Comparison of ENCODE assay signal across 10 cellular contexts in the genomic region with DNA sequence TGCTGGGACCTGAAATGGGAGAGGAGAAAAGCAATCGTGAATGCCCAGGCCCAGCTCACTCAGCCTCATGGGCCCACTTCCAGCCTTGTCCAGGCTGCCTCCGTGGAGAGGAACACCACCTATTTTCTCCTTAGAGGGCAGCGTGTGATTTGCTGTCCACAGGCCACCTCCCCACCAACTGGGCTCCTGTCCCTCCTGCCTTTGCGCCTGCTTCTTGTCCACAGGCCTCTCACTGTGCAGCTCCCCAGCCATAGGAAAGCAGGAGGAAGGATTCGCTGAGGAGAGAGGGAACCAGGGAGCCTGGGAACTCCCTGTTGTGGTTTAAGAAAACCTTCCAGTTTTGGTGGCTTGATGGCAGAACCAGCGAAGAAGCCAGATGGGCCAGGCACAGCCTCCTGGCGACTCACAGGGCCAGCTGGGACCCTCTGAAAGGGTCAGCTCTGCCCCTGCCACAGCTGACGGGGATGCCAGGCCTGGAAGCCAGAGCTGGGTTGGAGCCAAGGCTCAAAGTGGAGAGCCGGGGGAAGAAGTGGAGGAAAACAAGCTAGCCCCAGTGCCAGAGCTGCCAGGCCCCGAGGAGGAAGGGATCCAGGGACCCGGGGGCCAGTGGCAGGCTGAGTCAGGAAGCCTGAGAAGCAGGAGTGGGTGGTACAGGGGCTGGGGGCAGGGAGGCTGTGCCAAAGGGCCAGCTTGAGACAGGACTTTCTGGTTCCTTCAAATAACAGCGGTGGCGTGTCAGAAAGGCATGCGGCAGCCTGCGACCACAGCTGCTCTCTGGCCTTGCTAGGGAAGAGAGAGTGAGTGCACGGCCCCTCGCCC. TPM values are rescaled to one million over a fixed set of nuclear protein-coding genes. Genes with fewer than 3 reads are reported as not detected.
DNase-seq lines count a peak whose midpoint lies in the region; ATAC-seq and TF ChIP-seq lines count a peak whose summit lies in the region.
"Had no signal": no experiment of that assay in that cellular context is flagged by ENCODE, and none has a peak within 500 bp of the region (broad histone marks: within the 10 kb centered on the region; RNA-seq: fewer than 3 reads in every experiment).

No MANE protein-coding gene starts in this region.

- H2BK15ac ChIP-seq in mesendoderm (replicated peaks; ENCODE audit: low read depth): no peak overlapping the region

- H2AK5ac ChIP-seq in mesendoderm (ENCODE audit: low read length): no peak overlapping the region

- no peaks in the 10 kb centered on the region for H3K27me3 Mint-ChIP-seq in activated CD4-positive, alpha-beta T cell treated with anti-CD3 and anti-CD28 coated beads, Interleukin-2, amount 10 ng/mL, durations not matched to agents 24 days and 14 days
- H3K27me3 Mint-ChIP-seq in central memory CD8-positive, alpha-beta T cell: no peaks in the 10 kb centered on the region
- H3K27me3 Mint-ChIP-seq in type B pancreatic cell: no peaks in the 10 kb centered on the region

- TF ChIP-seq CTCF in type B pancreatic cell (conservative IDR thresholded peaks at IDR 0.05): no peak

- ATAC-seq in central memory CD8-positive, alpha-beta T cell (replicated peaks; ENCODE audit: extremely low read depth, poor library complexity, severe bottlenecking): no peak

- peaks cover 5% of the 10 kb centered on the region for H3K36me3 ChIP-seq in mesendoderm (ENCODE audit: control insufficient read depth, insufficient read depth, low read length)

- peaks cover 2% of the 10 kb centered on the region for H3K79me2 ChIP-seq in mesendoderm (ENCODE audit: control insufficient read depth, insufficient read depth, low read length)

- no peaks in the 10 kb centered on the region for H3K27me3 ChIP-seq in mesendoderm (ENCODE audit: insufficient read depth, low read length, poor library complexity)

- no peak overlapping the region for H3K9ac ChIP-seq in mesendoderm (ENCODE audit: low read length)

- no peak overlapping the region for H3K27ac ChIP-seq in mesendoderm (ENCODE audit: low read depth, low read length)

- H3K56ac ChIP-seq in mesendoderm (ENCODE audit: low read length): no peak overlapping the region

- intact Hi-C loops in activated CD4-positive, alpha-beta T cell treated with anti-CD3 and anti-CD28 coated beads, Interleukin-2, amount 10 ng/mL, durations not matched to agents 24 days and 14 days (cut with micrococcal nuclease): loop anchor here (10.0 kb wide), 1 partner anchor 1102 kb away; a partner anchor contains a TSS

- no peak for DNase-seq in activated CD4-positive, alpha-beta T cell treated with anti-CD3 and anti-CD28 coated beads, Interleukin-2, amount 10 ng/mL, durations not matched to agents 24 days and 14 days
- DNase-seq in activated CD4-positive, alpha-beta T cell treated with anti-CD3 and anti-CD28 coated beads for 48 hours: no peak
- no peak for DNase-seq in central memory CD8-positive, alpha-beta T cell (ENCODE audit: low spot score in 2 of 2)
- DNase-seq in medulla oblongata (ENCODE audit: extremely low spot score) (peak; percentile 74), type B pancreatic cell (ENCODE audit: extremely low spot score, unreplicated experiment) (no peak), mesendoderm (no peak), COR-L47 (lab: John Stamatoyannopoulos, UW) (no peak)
- no peak for DNase-seq in stimulated activated CD4-positive, alpha-beta T cell treated with anti-CD3 and anti-CD28 coated beads, Interleukin-1b, Interleukin-23, amount 100 ng/mL, for 48 hours
- DNase-seq: activated CD4-positive, alpha-beta T cell treated with anti-CD3 and anti-CD28 coated beads for 4 hours had no signal

- no peak overlapping the region for H4K5ac ChIP-seq in mesendoderm (ENCODE audit: low read length)

- H3K27ac Mint-ChIP-seq in activated CD4-positive, alpha-beta T cell treated with anti-CD3 and anti-CD28 coated beads, Interleukin-2, amount 10 ng/mL, durations not matched to agents 24 days and 14 days: peak overlapping the region; percentile 41
- H3K27ac Mint-ChIP-seq in central memory CD8-positive, alpha-beta T cell (ENCODE audit: low read depth): peak overlapping the region; percentile 90
- H3K27ac Mint-ChIP-seq in type B pancreatic cell: peak overlapping the region; percentile 98

- H2BK5ac ChIP-seq in mesendoderm (ENCODE audit: low read length): no peak overlapping the region

- H3K4me1 ChIP-seq in mesendoderm (ENCODE audit: control insufficient read depth, low read depth, low read length): peaks cover 4% of the 10 kb centered on the region

- peaks cover 38% of the 10 kb centered on the region for H3K36me3 Mint-ChIP-seq in activated CD4-positive, alpha-beta T cell treated with anti-CD3 and anti-CD28 coated beads, Interleukin-2, amount 10 ng/mL, durations not matched to agents 24 days and 14 days (ENCODE audit: low read depth)
- peaks cover 52% of the 10 kb centered on the region for H3K36me3 Mint-ChIP-seq in central memory CD8-positive, alpha-beta T cell (ENCODE audit: insufficient read depth)
- H3K36me3 Mint-ChIP-seq in type B pancreatic cell: peaks cover 10% of the 10 kb centered on the region

- no peak overlapping the region for H4K8ac ChIP-seq in mesendoderm (ENCODE audit: low read depth, low read length)

- no peak overlapping the region for H3K4ac ChIP-seq in mesendoderm (ENCODE audit: low read depth, low read length)

- no CpG with 5 or more reads among the region's 17 CpGs for WGBS in mesendoderm (ENCODE audit: extremely low coverage, insufficient coverage, low lambda C conversion rate)

- no peak overlapping the region for H3K23ac ChIP-seq in mesendoderm (ENCODE audit: low read length)

- H3K79me1 ChIP-seq in mesendoderm (ENCODE audit: low read length): peaks cover 6% of the 10 kb centered on the region

- no peak overlapping the region for H3K4me3 Mint-ChIP-seq in activated CD4-positive, alpha-beta T cell treated with anti-CD3 and anti-CD28 coated beads, Interleukin-2, amount 10 ng/mL, durations not matched to agents 24 days and 14 days
- peak overlapping the region; percentile 25 for H3K4me3 Mint-ChIP-seq in central memory CD8-positive, alpha-beta T cell
- H3K4me3 Mint-ChIP-seq in type B pancreatic cell: peak overlapping the region; percentile 82

- H3K4me1 Mint-ChIP-seq in activated CD4-positive, alpha-beta T cell treated with anti-CD3 and anti-CD28 coated beads, Interleukin-2, amount 10 ng/mL, durations not matched to agents 24 days and 14 days: peaks cover 38% of the 10 kb centered on the region
- peaks cover 61% of the 10 kb centered on the region for H3K4me1 Mint-ChIP-seq in central memory CD8-positive, alpha-beta T cell
- H3K4me1 Mint-ChIP-seq in type B pancreatic cell (ENCODE audit: unreplicated experiment): peaks cover 25% of the 10 kb centered on the region

- H2BK120ac ChIP-seq in mesendoderm (ENCODE audit: low read depth, low read length): no peak overlapping the region

- H3K4me2 ChIP-seq in mesendoderm (ENCODE audit: low read length): no peak overlapping the region

- no peak overlapping the region for H3K18ac ChIP-seq in mesendoderm (ENCODE audit: low read length)

- H3K9me3 Mint-ChIP-seq in activated CD4-positive, alpha-beta T cell treated with anti-CD3 and anti-CD28 coated beads, Interleukin-2, amount 10 ng/mL, durations not matched to agents 24 days and 14 days: no peaks in the 10 kb centered on the region
- no peaks in the 10 kb centered on the region for H3K9me3 Mint-ChIP-seq in central memory CD8-positive, alpha-beta T cell
- no peaks in the 10 kb centered on the region for H3K9me3 Mint-ChIP-seq in type B pancreatic cell

- H3K4me3 ChIP-seq in mesendoderm (ENCODE audit: low read length): no peak overlapping the region

RNA-seq across cellular contexts. Expression of a gene that starts 9.9 kb away (rescaled TPM):
- total RNA-seq in activated CD4-positive, alpha-beta T cell treated with anti-CD3 and anti-CD28 coated beads, Interleukin-2, amount 10 ng/mL, durations not matched to agents 24 days and 14 days: 62.6 and 63.1 TPM in 2 replicates
- total RNA-seq in type B pancreatic cell (ENCODE audit: low replicate concordance): 94.5 and 303 TPM in 2 replicates
- 20.7 TPM for polyA plus RNA-seq in mesendoderm (2013, experiment 1 of 2)
- 17.9 TPM for polyA plus RNA-seq in mesendoderm (2013, experiment 2 of 2)
- polyA plus RNA-seq: neural cell had no signal

RNA-seq across cellular contexts. Expression of a gene that starts 12.1 kb away (rescaled TPM):
- 15.0 and 21.5 TPM in 2 replicates for total RNA-seq in activated CD4-positive, alpha-beta T cell treated with anti-CD3 and anti-CD28 coated beads, Interleukin-2, amount 10 ng/mL, durations not matched to agents 24 days and 14 days
- total RNA-seq in type B pancreatic cell (ENCODE audit: low replicate concordance): 58.4 and 66.4 TPM in 2 replicates
- 36.7 TPM for polyA plus RNA-seq in mesendoderm (2013, experiment 1 of 2)
- polyA plus RNA-seq in mesendoderm (2013, experiment 2 of 2): 36.3 TPM

RNA-seq across cellular contexts. Expression of a gene that starts 12.4 kb away (rescaled TPM):
- 85.3 and 89.0 TPM in 2 replicates for total RNA-seq in activated CD4-positive, alpha-beta T cell treated with anti-CD3 and anti-CD28 coated beads, Interleukin-2, amount 10 ng/mL, durations not matched to agents 24 days and 14 days
- total RNA-seq in type B pancreatic cell (ENCODE audit: low replicate concordance): 82.2 and 97.8 TPM in 2 replicates
- polyA plus RNA-seq in mesendoderm (2013, experiment 1 of 2): 63.9 TPM
- 62.4 TPM for polyA plus RNA-seq in mesendoderm (2013, experiment 2 of 2)

RNA-seq across cellular contexts. Expression of a gene that starts 21.6 kb away (rescaled TPM):
- 0.40 and 0.68 TPM in 2 replicates for total RNA-seq in activated CD4-positive, alpha-beta T cell treated with anti-CD3 and anti-CD28 coated beads, Interleukin-2, amount 10 ng/mL, durations not matched to agents 24 days and 14 days
- total RNA-seq in type B pancreatic cell (ENCODE audit: low replicate concordance): 2.1 and 5.7 TPM in 2 replicates
- polyA plus RNA-seq in mesendoderm (2013, experiment 1 of 2): 0.10 TPM
- polyA plus RNA-seq in mesendoderm (2013, experiment 2 of 2): 0.13 TPM
- polyA plus RNA-seq: neural cell had no signal

Comparison
In these comparisons a context has a peak if more than half of its experiments do, and no peak if none do; other contexts are left out.
1. H3K27ac Mint-ChIP-seq: peak in every context shown above with its lines; median percentile 98 in type B pancreatic cell; 90 in central memory CD8-positive, alpha-beta T cell; 41 in activated CD4-positive, alpha-beta T cell treated with anti-CD3 and anti-CD28 coated beads, Interleukin-2, amount 10 ng/mL, durations not matched to agents 24 days and 14 days.